Comparison of ENCODE assay signal across 23 cellular contexts in genomic region chr10:127979017-127979416, GRCh38.
DNase-seq lines count a peak whose midpoint lies in the region; TF ChIP-seq lines count a peak whose summit lies in the region.
"Had no signal": no experiment of that assay in that cellular context is flagged by ENCODE, and none has a peak within 500 bp of the region (broad histone marks: within the 10 kb centered on the region; RNA-seq: fewer than 3 reads in every experiment).

No MANE protein-coding gene starts in this region.

- peaks cover 12% of the 10 kb centered on the region for H3K4me1 Mint-ChIP-seq in activated naive CD4-positive, alpha-beta T cell treated with anti-CD3 and anti-CD28 coated beads, Interleukin-2, amount 10 ng/mL, durations not matched to agents 7 days and 5 days
- H3K4me1 Mint-ChIP-seq in mesothelial cell of epicardium, result peaks cover 4% of the 10 kb centered on the region
- H3K4me1 Mint-ChIP-seq: central memory CD8-positive, alpha-beta T cell had no signal

- 56 to 67% (median 63%) methylated on average over 5 of the region's 5 CpGs for WGBS in adrenal gland, 4 donors

- H3K36me3 Mint-ChIP-seq in activated naive CD4-positive, alpha-beta T cell treated with anti-CD3 and anti-CD28 coated beads, Interleukin-2, amount 10 ng/mL, durations not matched to agents 7 days and 5 days, result no peaks in the 10 kb centered on the region
- peaks cover 1% of the 10 kb centered on the region for H3K36me3 Mint-ChIP-seq in mesothelial cell of epicardium

- CTCF ChIA-PET in activated naive CD4-positive, alpha-beta T cell treated with anti-CD3 and anti-CD28 coated beads, Interleukin-2, amount 10 ng/mL, durations not matched to agents 7 days and 5 days (lab: Charles Lee), result no interaction called here

- peak overlapping the region in 3 of 5 donors; percentile 84 to 86 (median 84) for H3K27ac ChIP-seq in adrenal gland
- peak overlapping the region in 12 of 21 experiments; percentile 1 to 78 (median 50) for H3K27ac ChIP-seq in skin epidermis
- H3K27ac ChIP-seq: prostate gland had no signal

- no peaks in the 10 kb centered on the region for H3K36me3 ChIP-seq in adrenal gland (replicated peaks in 1 of 2)
- H3K36me3 ChIP-seq: MG63, prostate gland had no signal

- peaks cover 40 to 58% of the 10 kb centered on the region in 2 donors for H3K4me1 ChIP-seq in adrenal gland (replicated peaks in 1 of 2)
- H3K4me1 ChIP-seq: prostate gland had no signal

- no peaks in the 10 kb centered on the region for H3K9me3 ChIP-seq in adrenal gland (replicated peaks in 1 of 3)
- H3K9me3 ChIP-seq: prostate gland had no signal

- TF ChIP-seq POLR2A in adrenal gland (IDR thresholded peaks at IDR 0.05), result no peak

- H3K27me3 Mint-ChIP-seq in activated naive CD4-positive, alpha-beta T cell treated with anti-CD3 and anti-CD28 coated beads, Interleukin-2, amount 10 ng/mL, durations not matched to agents 7 days and 5 days, result peaks cover 21% of the 10 kb centered on the region
- peaks cover 9% of the 10 kb centered on the region for H3K27me3 Mint-ChIP-seq in mesothelial cell of epicardium (ENCODE audit: low read depth)

- intact Hi-C loops in adrenal gland (cut with DNase I), result loop anchor here in 1 of 2 donors (10.0 kb wide), 1 partner anchor 64 kb away; no protein-coding TSS in a partner anchor

- H3K4me3 ChIP-seq in adrenal gland (no peak overlapping the region), skin epidermis (no peak overlapping the region)
- H3K4me3 ChIP-seq: K562, MG63, prostate gland had no signal

- peaks cover 4% of the 10 kb centered on the region for H3K9me3 Mint-ChIP-seq in activated naive CD4-positive, alpha-beta T cell treated with anti-CD3 and anti-CD28 coated beads, Interleukin-2, amount 10 ng/mL, durations not matched to agents 7 days and 5 days
- H3K9me3 Mint-ChIP-seq in mesothelial cell of epicardium, result peaks cover 7% of the 10 kb centered on the region
- H3K9me3 Mint-ChIP-seq: central memory CD8-positive, alpha-beta T cell had no signal

- H3K27me3 ChIP-seq in adrenal gland, result no peaks in the 10 kb centered on the region
- H3K27me3 ChIP-seq: MG63 had no signal

- no peak overlapping the region for H3K4me3 Mint-ChIP-seq in activated naive CD4-positive, alpha-beta T cell treated with anti-CD3 and anti-CD28 coated beads, Interleukin-2, amount 10 ng/mL, durations not matched to agents 7 days and 5 days
- no peak overlapping the region for H3K4me3 Mint-ChIP-seq in mesothelial cell of epicardium
- H3K4me3 Mint-ChIP-seq: activated CD8-positive, alpha-beta T cell treated with anti-CD3 and anti-CD28 coated beads, Interleukin-2, amount 10 ng/mL, durations not matched to agents 7 days and 5 days; activated naive CD4-positive, alpha-beta T cell treated with anti-CD3 and anti-CD28 coated beads for 36 hours; central memory CD8-positive, alpha-beta T cell; stimulated activated naive CD8-positive, alpha-beta T cell treated with anti-CD3 and anti-CD28 coated beads, Interleukin-15, Interleukin-2, amounts not matched to agents 100 ng/mL and 50 ng/mL, for 24 hours had no signal

- DNase-seq in NOMO-1 (lab: John Stamatoyannopoulos, UW; ENCODE audit: unreplicated experiment in 2 of 2), result peak; percentile 7 to 14
- no peak for DNase-seq in NOMO-1 treated with DMSO at 0.1 percent for 48 hours (lab: John Stamatoyannopoulos, UW; ENCODE audit: unreplicated experiment)
- DNase-seq in adrenal gland, result peak in 4 of 7 donors; percentile 19 to 56 (median 38)
- peak; percentile 7 for DNase-seq in islet precursor cell
- no peak for DNase-seq in activated naive CD4-positive, alpha-beta T cell treated with anti-CD3 and anti-CD28 coated beads, Interleukin-2, amount 10 ng/mL, durations not matched to agents 7 days and 5 days
- DNase-seq in mesothelial cell of epicardium (ENCODE audit: low spot score in 2 of 2, unreplicated experiment in 2 of 2), result no peak
- no peak for DNase-seq in stimulated activated CD4-positive, alpha-beta T cell treated with anti-CD3 and anti-CD28 coated beads, Interleukin-15, amount 100 ng/mL, for 24 hours
- DNase-seq: 8988T; activated CD8-positive, alpha-beta T cell treated with anti-CD3 and anti-CD28 coated beads, Interleukin-2, amount 10 ng/mL, durations not matched to agents 7 days and 5 days; activated naive CD4-positive, alpha-beta T cell treated with anti-CD3 and anti-CD28 coated beads for 36 hours; AML-193; effector memory CD4-positive, alpha-beta T cell; MG63; NCI-H187 treated with DMSO at 0.1 percent for 48 hours; NCI-H774; SHP77; stimulated activated CD4-positive, alpha-beta T cell treated with anti-CD3 and anti-CD28 coated beads, Interleukin-4, amount 100 ng/mL, for 24 hours; trophoblast cell had no signal

- H3K27ac Mint-ChIP-seq in activated naive CD4-positive, alpha-beta T cell treated with anti-CD3 and anti-CD28 coated beads, Interleukin-2, amount 10 ng/mL, durations not matched to agents 7 days and 5 days, result no peak overlapping the region
- no peak overlapping the region for H3K27ac Mint-ChIP-seq in mesothelial cell of epicardium
- H3K27ac Mint-ChIP-seq: activated CD8-positive, alpha-beta T cell treated with anti-CD3 and anti-CD28 coated beads, Interleukin-2, amount 10 ng/mL, durations not matched to agents 7 days and 5 days; activated naive CD4-positive, alpha-beta T cell treated with anti-CD3 and anti-CD28 coated beads for 36 hours; stimulated activated naive CD8-positive, alpha-beta T cell treated with anti-CD3 and anti-CD28 coated beads, Interleukin-15, Interleukin-2, amounts not matched to agents 100 ng/mL and 50 ng/mL, for 24 hours had no signal

- TF ChIP-seq CTCF in adrenal gland (IDR thresholded peaks at IDR 0.05) (no peak), mesothelial cell of epicardium (IDR thresholded peaks at IDR 0.05; ENCODE audit: unreplicated experiment) (no peak)

Comparison
In these comparisons a context has a peak if more than half of its experiments do, and no peak if none do; other contexts are left out.
1. DNase-seq: peak in NOMO-1 (2 of 2), adrenal gland (4 of 7) and islet precursor cell (single experiment); none in NOMO-1 treated with DMSO at 0.1 percent for 48 hours (single experiment), activated naive CD4-positive, alpha-beta T cell treated with anti-CD3 and anti-CD28 coated beads, Interleukin-2, amount 10 ng/mL, durations not matched to agents 7 days and 5 days (single experiment), mesothelial cell of epicardium (0 of 2) and stimulated activated CD4-positive, alpha-beta T cell treated with anti-CD3 and anti-CD28 coated beads, Interleukin-15, amount 100 ng/mL, for 24 hours (single experiment).